ENCODE assay signal across 9 cellular contexts in genomic region chr3:113051222-113051804, GRCh38.
A peak's percentile ranks its signal among the peaks of the same experiment; 100 is the strongest.
DNase-seq lines count a peak whose midpoint lies in the region; ATAC-seq lines count a peak whose summit lies in the region.
"Had no signal": no experiment of that assay in that cellular context is flagged by ENCODE, and none has a peak within 500 bp of the region (broad histone marks: within the 10 kb centered on the region; RNA-seq: fewer than 3 reads in every experiment).

No MANE protein-coding gene starts in this region.

- peaks cover 2% of the 10 kb centered on the region for H3K36me3 Mint-ChIP-seq in memory B cell

- DNase-seq in CD1c-positive myeloid dendritic cell (ENCODE audit: extremely low spot score) = peak; percentile 97
- DNase-seq in NCI-H774 (lab: John Stamatoyannopoulos, UW) = peak; percentile 45
- peak; percentile 86 to 91 for DNase-seq in activated CD4-positive, alpha-beta T cell treated with anti-CD3 and anti-CD28 coated beads, Interleukin-2, amount 50 U/mL, for 4 hours
- DNase-seq in effector CD4-positive, alpha-beta T cell = peak; percentile 81
- peak; percentile 91 to 95 for DNase-seq in memory B cell (ENCODE audit: low spot score in 2 of 2)
- DNase-seq in stimulated activated CD8-positive, alpha-beta memory T cell treated with anti-CD3 and anti-CD28 coated beads, Interleukin-15, amount 100 ng/mL, for 1 hour (ENCODE audit: low read depth) = peak; percentile 86

- H3K4me3 Mint-ChIP-seq in memory B cell = no peak overlapping the region
- H3K4me3 Mint-ChIP-seq: activated naive CD4-positive, alpha-beta T cell treated with anti-CD3 and anti-CD28 coated beads, Interleukin-2, amount 50 U/mL, for 24 hours had no signal

- H3K9me3 Mint-ChIP-seq in memory B cell = no peaks in the 10 kb centered on the region
- H3K9me3 Mint-ChIP-seq: activated naive CD4-positive, alpha-beta T cell treated with anti-CD3 and anti-CD28 coated beads, Interleukin-2, amount 50 U/mL, for 24 hours had no signal

- no peaks in the 10 kb centered on the region for H3K27me3 Mint-ChIP-seq in memory B cell
- H3K27me3 Mint-ChIP-seq: activated naive CD4-positive, alpha-beta T cell treated with anti-CD3 and anti-CD28 coated beads, Interleukin-2, amount 50 U/mL, for 24 hours had no signal

- ATAC-seq in GM19395 (IDR thresholded peaks at IDR 0.05; ENCODE audit: unreplicated experiment) (peak; percentile 96), HG03521 (IDR thresholded peaks at IDR 0.05; ENCODE audit: unreplicated experiment) (peak; percentile 93), memory B cell (ENCODE audit: low read depth) (peak; percentile 97)

- H3K4me1 Mint-ChIP-seq in memory B cell = peaks cover 2% of the 10 kb centered on the region

- H3K27ac Mint-ChIP-seq in memory B cell = no peak overlapping the region
- H3K27ac Mint-ChIP-seq: activated naive CD4-positive, alpha-beta T cell treated with anti-CD3 and anti-CD28 coated beads, Interleukin-2, amount 50 U/mL, for 24 hours had no signal

Comparison
In these comparisons a context has a peak if more than half of its experiments do, and no peak if none do; other contexts are left out.
1. Peak in every context shown above with its lines: DNase-seq and ATAC-seq.
2. DNase-seq: peak in every context shown above with its lines; median percentile 97 in CD1c-positive myeloid dendritic cell; 93 in memory B cell; 88 in activated CD4-positive, alpha-beta T cell treated with anti-CD3 and anti-CD28 coated beads, Interleukin-2, amount 50 U/mL, for 4 hours; 86 in stimulated activated CD8-positive, alpha-beta memory T cell treated with anti-CD3 and anti-CD28 coated beads, Interleukin-15, amount 100 ng/mL, for 1 hour; 81 in effector CD4-positive, alpha-beta T cell; 45 in NCI-H774.